Comparison of ENCODE assay signal across 8 cellular contexts in genomic region chr19:14136509-14137281, GRCh38.
DNase-seq lines count a peak whose midpoint lies in the region; ATAC-seq and FAIRE-seq lines count a peak whose summit lies in the region.

Gene ASF1B, minus strand, starts transcription at chr19:14136589. Its CDS starts 133 bp downstream, at chr19:14136456.

- peaks cover 47 to 83% (median 70%) of the 10 kb centered on the region in 10 experiments for H3K4me1 ChIP-seq in BLaER1 treated with 17β-estradiol and CSF1 and Interleukin-3, amounts not matched to agents 10 nM and 100 nM

- H3K36me3 ChIP-seq in BLaER1 treated with 17β-estradiol and CSF1 and Interleukin-3, amounts not matched to agents 10 nM and 100 nM = peaks cover 0 to 32% (median 21%) of the 10 kb centered on the region in 11 experiments; a peak in 15 of 22 replicates

- peak within 1 kb of the TSS; percentile 91 to 99 (median 98) for H3K4me2 ChIP-seq in BLaER1 treated with 17β-estradiol and CSF1 and Interleukin-3, amounts not matched to agents 10 nM and 100 nM

- no peaks in the 10 kb centered on the region for H3K27me3 ChIP-seq in BLaER1 treated with 17β-estradiol and CSF1 and Interleukin-3, amounts not matched to agents 10 nM and 100 nM

- peak within 1 kb of the TSS; percentile 83 to 93 (median 89) for H3K27ac ChIP-seq in BLaER1 treated with 17β-estradiol and CSF1 and Interleukin-3, amounts not matched to agents 10 nM and 100 nM

- peak within 1 kb of the TSS; percentile 82 to 96 (median 89) for H3K9ac ChIP-seq in BLaER1 treated with 17β-estradiol and CSF1 and Interleukin-3, amounts not matched to agents 10 nM and 100 nM

- H3K4me3 ChIP-seq in BLaER1 treated with 17β-estradiol and CSF1 and Interleukin-3, amounts not matched to agents 10 nM and 100 nM = peak within 1 kb of the TSS; percentile 76 to 88 (median 82)

- DNase-seq in GM19240 (ENCODE audit: insufficient read length, low spot score) (peak; percentile 95), NCI-H524 treated with DMSO at 0.1 percent for 48 hours (lab: John Stamatoyannopoulos, UW) (peak; percentile 100), kidney glomerular epithelial cell (lab: John Stamatoyannopoulos, UW) (peak; percentile 100)
- peak; percentile 94 to 96 for DNase-seq in activated CD4-positive, alpha-beta T cell treated with anti-CD3 and anti-CD28 coated beads for 4 hours
- DNase-seq in stimulated activated CD4-positive, alpha-beta T cell treated with anti-CD3 and anti-CD28 coated beads, Interleukin-1b, Interleukin-23, amount 100 ng/mL, for 1 hour (ENCODE audit: low read depth in 2 of 2) = peak; percentile 86 to 97

- peak; percentile 76 for ATAC-seq in HG03460 (IDR thresholded peaks at IDR 0.05; ENCODE audit: unreplicated experiment)

- no peaks in the 10 kb centered on the region for H3K9me3 ChIP-seq in BLaER1 treated with 17β-estradiol and CSF1 and Interleukin-3, amounts not matched to agents 10 nM and 100 nM (replicated peaks in 1 of 11)

- peak; percentile 84 for FAIRE-seq in colon (lab: Jason Lieb, UNC)

- H4K20me1 ChIP-seq in BLaER1 treated with 17β-estradiol and CSF1 and Interleukin-3, amounts not matched to agents 10 nM and 100 nM = peaks cover 0 to 24% (median 0%) of the 10 kb centered on the region in 11 experiments; a peak in 11 of 22 replicates

Comparison
In these comparisons a context has a peak if more than half of its experiments do, and no peak if none do; other contexts are left out.
1. Peak in every context shown above with its lines: DNase-seq, ATAC-seq, H3K4me3 ChIP-seq and H3K27ac ChIP-seq.